Comparison of ENCODE assay signal across 20 cellular contexts in genomic region chr20:35750611-35751010, GRCh38. TPM values are rescaled to one million over a fixed set of nuclear protein-coding genes. Genes with fewer than 3 reads are reported as not detected.
DNase-seq lines count a peak whose midpoint lies in the region; ATAC-seq, FAIRE-seq and TF ChIP-seq lines count a peak whose summit lies in the region.
"Had no signal": no experiment of that assay in that cellular context is flagged by ENCODE, and none has a peak within 500 bp of the region (broad histone marks: within the 10 kb centered on the region; RNA-seq: fewer than 3 reads in every experiment).

No MANE protein-coding gene starts in this region.

- H3K27me3 Mint-ChIP-seq in T-cell = no peaks in the 10 kb centered on the region
- H3K27me3 Mint-ChIP-seq: CD4-positive, alpha-beta memory T cell had no signal

- TF ChIP-seq EP300 in A549 (IDR thresholded peaks at IDR 0.05) (no peak), neural cell (conservative IDR thresholded peaks at IDR 0.05; ENCODE audit: poor library complexity, severe bottlenecking) (peak; percentile 39)

- no peak overlapping the region for H2BK20ac ChIP-seq in IMR-90 (ENCODE audit: low read depth, low read length)

- H3K27ac Mint-ChIP-seq in T-cell = no peak overlapping the region
- H3K27ac Mint-ChIP-seq: CD4-positive, alpha-beta memory T cell had no signal

- H3K36me3 ChIP-seq in IMR-90 (ENCODE audit: control insufficient read depth, insufficient read depth, low read length) = no peaks in the 10 kb centered on the region
- no peaks in the 10 kb centered on the region for H3K36me3 ChIP-seq in neural cell (ENCODE audit: insufficient read depth, low read length)

- 44% methylated on average over 2 of the region's 2 CpGs for WGBS in A549 (ENCODE audit: missing lambda C conversion rate)
- 22% methylated on average over 1 of the region's 2 CpGs; no CpG with 5 or more reads in 1 of the 2 experiments for WGBS in IMR-90 (ENCODE audit: extremely low coverage in 2 of 2, insufficient read length in 1 of 2), 2 experiments

- no peak for TF ChIP-seq CTCF in A549 (IDR thresholded peaks at IDR 0.05)
- no peak for TF ChIP-seq CTCF in IMR-90 (conservative IDR thresholded peaks at IDR 0.05; ENCODE audit: low read depth, low read length)
- TF ChIP-seq CTCF in neural cell (IDR thresholded peaks at IDR 0.05; ENCODE audit: poor library complexity, severe bottlenecking) = no peak

- no peaks in the 10 kb centered on the region for H3K4me1 Mint-ChIP-seq in T-cell
- H3K4me1 Mint-ChIP-seq: CD4-positive, alpha-beta memory T cell had no signal

- ATAC-seq in A549 (no peak), IMR-90 (ENCODE audit: low read depth) (no peak), T-cell (replicated peaks in 1 of 4) (no peak), HG02571 (IDR thresholded peaks at IDR 0.05; ENCODE audit: unreplicated experiment) (no peak)
- ATAC-seq: GM12878 had no signal

- H4K8ac ChIP-seq in IMR-90 (ENCODE audit: low read depth in 2 of 2, low read length in 2 of 2) = no peak overlapping the region

- no peak overlapping the region for H3K4me2 ChIP-seq in A549
- no peak overlapping the region for H3K4me2 ChIP-seq in IMR-90 (ENCODE audit: low read depth, low read length)
- no peak overlapping the region for H3K4me2 ChIP-seq in neural cell (ENCODE audit: low read length)

- TF ChIP-seq RAD21 in A549 (conservative IDR thresholded peaks at IDR 0.05 in 1 of 2, IDR thresholded peaks at IDR 0.05 in 1 of 2) (no peak), IMR-90 (IDR thresholded peaks at IDR 0.05; ENCODE audit: low read length) (no peak), neural cell (conservative IDR thresholded peaks at IDR 0.05) (no peak)

- TF ChIP-seq POLR2A in A549 (IDR thresholded peaks at IDR 0.05; ENCODE audit: low read length) = no peak
- no peak for TF ChIP-seq POLR2A in IMR-90 (IDR thresholded peaks at IDR 0.05; ENCODE audit: low read depth, low read length)

- no peak overlapping the region for H4K5ac ChIP-seq in IMR-90 (ENCODE audit: low read depth, low read length)

- no peak overlapping the region for H2BK120ac ChIP-seq in IMR-90 (ENCODE audit: low read depth, low read length)

- H3K18ac ChIP-seq in IMR-90 (ENCODE audit: low read depth, low read length) = no peak overlapping the region

- BruUV-seq in IMR-90 (replicated peaks; lab: Mats Ljungman, UMichigan) = no TSS peak

- FAIRE-seq in A549 (lab: Jason Lieb, UNC) = no peak
- FAIRE-seq: GM12878, GM19239, H1 had no signal

- H3K9me1 ChIP-seq in IMR-90 (ENCODE audit: insufficient read depth, low read length) = peaks cover 4% of the 10 kb centered on the region

- H2BK5ac ChIP-seq in IMR-90 (ENCODE audit: low read depth, low read length, poor library complexity, severe bottlenecking) = no peak overlapping the region

- no peak overlapping the region for H2AK5ac ChIP-seq in IMR-90 (ENCODE audit: low read depth, low read length)

- H3K4me3 ChIP-seq in A549 = no peak overlapping the region
- no peak overlapping the region for H3K4me3 ChIP-seq in IMR-90 (ENCODE audit: insufficient read depth, low read depth, low read length)
- no peak overlapping the region for H3K4me3 ChIP-seq in neural cell (ENCODE audit: low read length)
- H3K4me3 ChIP-seq: GM12878, GM23248 had no signal

- H3K79me1 ChIP-seq in IMR-90 (ENCODE audit: low read depth in 1 of 2, low read length in 2 of 2) = no peaks in the 10 kb centered on the region

- H3K36me3 Mint-ChIP-seq in T-cell = no peaks in the 10 kb centered on the region
- H3K36me3 Mint-ChIP-seq: CD4-positive, alpha-beta memory T cell had no signal

- H3K27ac ChIP-seq in A549 = no peak overlapping the region
- no peak overlapping the region for H3K27ac ChIP-seq in IMR-90 (ENCODE audit: insufficient read depth, low read length)
- peak overlapping the region; percentile 32 for H3K27ac ChIP-seq in neural cell (ENCODE audit: low read length)
- H3K27ac ChIP-seq: GM23248 had no signal

- DNase-seq in A549 (ENCODE audit: low read depth in 1 of 2, low spot score in 1 of 2) (no peak), IMR-90 (no peak), SK-MEL-5 (ENCODE audit: low read depth, low spot score) (peak; percentile 60), germinal center (ENCODE audit: low spot score) (no peak), T-cell (no peak)
- DNase-seq: 8988T; C1 segment of cervical spinal cord; Caco-2; CD4-positive, alpha-beta memory T cell; DMS79; EL; GDM1; GM23248; H7; HCEC 1CT had no signal

- no peaks in the 10 kb centered on the region for H3F3A ChIP-seq in neural cell (ENCODE audit: insufficient read depth, low read length, poor library complexity, severe bottlenecking)

- no peak overlapping the region for H3K4ac ChIP-seq in IMR-90 (ENCODE audit: low read depth, low read length)

- H3K79me2 ChIP-seq in neural cell (replicated peaks; ENCODE audit: insufficient read depth, low read length) = no peaks in the 10 kb centered on the region

- no peaks in the 10 kb centered on the region for H3K9me3 ChIP-seq in A549
- H3K9me3 ChIP-seq in IMR-90 (ENCODE audit: control insufficient read depth, insufficient read depth, low read length) = no peaks in the 10 kb centered on the region
- H3K9me3 ChIP-seq in neural cell (ENCODE audit: low read length) = no peaks in the 10 kb centered on the region
- H3K9me3 ChIP-seq: Caco-2 had no signal

- in situ Hi-C loops in IMR-90 (cut with MboI; ENCODE audit: low sequenced_read_pairs) = loop anchor here (25.0 kb wide), 1 partner anchor 387 kb away; no protein-coding TSS in a partner anchor
- in situ Hi-C loops in SK-MEL-5 (cut with HindIII; ENCODE audit: low pct_unique_long_range_greater_than_20kb, low sequenced_read_pairs) = no loop called here

- no peak overlapping the region for H2AK9ac ChIP-seq in IMR-90 (replicated peaks; ENCODE audit: low read depth, low read length, poor library complexity)

- H2AFZ ChIP-seq in IMR-90 (replicated peaks; ENCODE audit: low read length, poor library complexity) (no peak overlapping the region), neural cell (ENCODE audit: low read depth, low read length) (peak overlapping the region; percentile 66)
- H2AFZ ChIP-seq: GM23248 had no signal

- dilution Hi-C loops in IMR-90 (cut with HindIII; ENCODE audit: low sequenced_read_pairs, unreplicated experiment) = no loop called here

- H4K91ac ChIP-seq in IMR-90 (ENCODE audit: insufficient read depth, low read depth, low read length) = no peak overlapping the region

- no peaks in the 10 kb centered on the region for H3K9me2 ChIP-seq in neural cell (ENCODE audit: insufficient read depth, low read length)

- intact Hi-C loops in IMR-90 (cut with micrococcal nuclease) = loop anchor here (5.0 kb wide), 1 partner anchor 72 kb away; no protein-coding TSS in a partner anchor

- H4K20me1 ChIP-seq in IMR-90 (ENCODE audit: insufficient read depth, low read length) (no peaks in the 10 kb centered on the region), neural cell (ENCODE audit: insufficient read depth) (no peaks in the 10 kb centered on the region)

- no peak overlapping the region for H2BK15ac ChIP-seq in IMR-90 (ENCODE audit: low read depth, low read length)

- H3K14ac ChIP-seq in IMR-90 (replicated peaks; ENCODE audit: low read depth, low read length) = no peak overlapping the region

- no peak overlapping the region for H3K4me3 Mint-ChIP-seq in T-cell
- H3K4me3 Mint-ChIP-seq: CD4-positive, alpha-beta memory T cell had no signal

- H3K9ac ChIP-seq in IMR-90 (ENCODE audit: low read depth, low read length) = no peak overlapping the region
- H3K9ac ChIP-seq in neural cell (ENCODE audit: low read length) = peak overlapping the region; percentile 0
- H3K9ac ChIP-seq: GM23248 had no signal

- no peak overlapping the region for H3K23ac ChIP-seq in IMR-90 (ENCODE audit: low read depth, low read length)

- POLR2A ChIA-PET in A549 (lab: Yijun Ruan, JAX) (interaction anchor here (1.6 kb wide), 1 partner anchor 8 kb away, joined by 4 read pairs; the partner anchor contains the start of gene RBM39), IMR-90 (lab: Charles Lee; ENCODE audit: unreplicated experiment) (no interaction called here), T-cell (lab: Charles Lee) (interaction anchor here in 1 of 2 donors (0.6 kb wide), 1 partner anchor 201 kb away, joined by 6 read pairs; no protein-coding TSS in a partner anchor)

- no peak overlapping the region for H3K56ac ChIP-seq in IMR-90 (ENCODE audit: extremely low read depth, insufficient read depth, low read length)

- CTCF ChIA-PET in A549 (lab: Yijun Ruan, JAX) = interaction anchor here (1.7 kb wide), 2 partner anchors 9 to 134 kb away, joined by 4 to 7 read pairs; partner anchors contain the start of gene RBM39
- CTCF ChIA-PET in IMR-90 (lab: Yijun Ruan, JAX) = no interaction called here
- CTCF ChIA-PET in T-cell (lab: Charles Lee) = interaction anchor here (0.6 to 0.7 kb wide), 2 partner anchors 8 to 9 kb away, joined by 3 to 4 read pairs; partner anchors contain the start of gene RBM39 (in 1 of the 2)

- H3K27me3 ChIP-seq in IMR-90 (ENCODE audit: control insufficient read depth, insufficient read depth, low read length) (peaks cover 17% of the 10 kb centered on the region), neural cell (ENCODE audit: insufficient read depth, low read depth, low read length) (no peaks in the 10 kb centered on the region)

- no peaks in the 10 kb centered on the region for H3K9me3 Mint-ChIP-seq in T-cell
- H3K9me3 Mint-ChIP-seq: CD4-positive, alpha-beta memory T cell had no signal

- H3K4me1 ChIP-seq in A549 (peaks cover 8% of the 10 kb centered on the region; the same call in 1 of the 3 replicates), IMR-90 (ENCODE audit: control insufficient read depth, insufficient read depth, low read length) (peaks cover 3% of the 10 kb centered on the region; the same call in 1 of the 2 replicates)
- H3K4me1 ChIP-seq: Caco-2 had no signal

RNA-seq across cellular contexts. Expression of gene RBM39, which starts 8.6 kb away (rescaled TPM):
- polyA plus RNA-seq in A549 (2011; rRNA removed) (127 and 264 TPM in 2 replicates), A549 (2017; fragmentation: RNase III; extraction: RNeasy Plus Mini Kit Qiagen cat#74134 plus additional on column Dnase treatment) (199 to 212 TPM (median 201 TPM) in 3 replicates), IMR-90 (2012; rRNA removed) (74.3 and 106 TPM in 2 replicates), neural cell (750 and 839 TPM in 2 replicates)
- polyA plus RNA-seq in A549 (2012; cell fraction: cytosol; rRNA removed) = 38.9 and 39.1 TPM in 2 replicates
- polyA plus RNA-seq in A549 (2012; cell fraction: nucleus; rRNA removed) = 84.4 and 148 TPM in 2 replicates
- 104 and 116 TPM in 2 replicates for polyA minus RNA-seq in A549 (2011; rRNA and poly(A)+ RNA removed)
- total RNA-seq in IMR-90 (2012; rRNA removed) (166 and 280 TPM in 2 replicates), T-cell (100 to 1,000 TPM; 482 to 966 (median 536) TPM)
- 15.4 and 18.4 TPM in 2 replicates for polyA plus RNA-seq in IMR-90 (2012; cell fraction: cytosol; rRNA removed)
- polyA plus RNA-seq in IMR-90 (2012; cell fraction: nucleus; rRNA removed; ENCODE audit: low replicate concordance) = 124 and 726 TPM in 2 replicates
- total RNA-seq in SK-MEL-5 (2014; rRNA removed; shearing (Covaris generic)) = 286 and 303 TPM in 2 replicates
- 106 and 124 TPM in 2 replicates for polyA plus RNA-seq in SK-MEL-5 (2015; cell fraction: cytosol; rRNA removed)
- polyA plus RNA-seq in SK-MEL-5 (2015; cell fraction: nucleus; rRNA removed) = 2,137 and 2,317 TPM in 2 replicates
- 567 and 581 TPM in 2 replicates for polyA minus RNA-seq in neural cell

RNA-seq across cellular contexts. Expression of gene PHF20, which starts 21.2 kb away (rescaled TPM):
- polyA plus RNA-seq in A549 (2011; rRNA removed) (27.9 and 32.8 TPM in 2 replicates), A549 (2017; fragmentation: RNase III; extraction: RNeasy Plus Mini Kit Qiagen cat#74134 plus additional on column Dnase treatment) (23.8 to 24.9 TPM (median 24.0 TPM) in 3 replicates), IMR-90 (2012; rRNA removed) (22.5 and 23.6 TPM in 2 replicates), neural cell (49.2 and 54.8 TPM in 2 replicates)
- polyA plus RNA-seq in A549 (2012; cell fraction: cytosol; rRNA removed) = 18.6 and 19.1 TPM in 2 replicates
- polyA plus RNA-seq in A549 (2012; cell fraction: nucleus; rRNA removed) = 19.9 and 33.1 TPM in 2 replicates
- polyA minus RNA-seq in A549 (2011; rRNA and poly(A)+ RNA removed) = 30.8 and 40.1 TPM in 2 replicates
- total RNA-seq in IMR-90 (2012; rRNA removed) (22.0 and 30.3 TPM in 2 replicates), T-cell (100 to 1,000 TPM in 2 of 5 donors, 10 to 100 TPM in 3; 67.8 to 174 (median 68.9) TPM)
- 19.8 and 29.5 TPM in 2 replicates for polyA plus RNA-seq in IMR-90 (2012; cell fraction: cytosol; rRNA removed)
- 13.4 and 14.4 TPM in 2 replicates for polyA plus RNA-seq in IMR-90 (2012; cell fraction: nucleus; rRNA removed; ENCODE audit: low replicate concordance)
- total RNA-seq in SK-MEL-5 (2014; rRNA removed; shearing (Covaris generic)) = 44.4 and 44.6 TPM in 2 replicates
- 25.7 and 35.4 TPM in 2 replicates for polyA plus RNA-seq in SK-MEL-5 (2015; cell fraction: cytosol; rRNA removed)
- polyA plus RNA-seq in SK-MEL-5 (2015; cell fraction: nucleus; rRNA removed) = 21.2 and 26.9 TPM in 2 replicates
- polyA minus RNA-seq in neural cell = 44.1 and 54.4 TPM in 2 replicates

RNA-seq across cellular contexts. Expression of gene ROMO1, which starts 51.4 kb away (rescaled TPM):
- polyA plus RNA-seq in A549 (2011; rRNA removed) (201 and 204 TPM in 2 replicates), A549 (2017; fragmentation: RNase III; extraction: RNeasy Plus Mini Kit Qiagen cat#74134 plus additional on column Dnase treatment) (365 to 430 TPM (median 425 TPM) in 3 replicates), IMR-90 (2012; rRNA removed) (555 and 601 TPM in 2 replicates), neural cell (514 and 557 TPM in 2 replicates)
- 974 and 1,231 TPM in 2 replicates for polyA plus RNA-seq in A549 (2012; cell fraction: cytosol; rRNA removed)
- 655 and 1,009 TPM in 2 replicates for polyA plus RNA-seq in A549 (2012; cell fraction: nucleus; rRNA removed)
- 20.8 and 23.3 TPM in 2 replicates for polyA minus RNA-seq in A549 (2011; rRNA and poly(A)+ RNA removed)
- total RNA-seq in IMR-90 (2012; rRNA removed) (223 and 397 TPM in 2 replicates), T-cell (10 to 100 TPM; 38.4 to 79.7 (median 62.5) TPM)
- polyA plus RNA-seq in IMR-90 (2012; cell fraction: cytosol; rRNA removed) = 1,487 and 2,019 TPM in 2 replicates
- polyA plus RNA-seq in IMR-90 (2012; cell fraction: nucleus; rRNA removed; ENCODE audit: low replicate concordance) = 350 and 360 TPM in 2 replicates
- total RNA-seq in SK-MEL-5 (2014; rRNA removed; shearing (Covaris generic)) = 250 and 273 TPM in 2 replicates
- polyA plus RNA-seq in SK-MEL-5 (2015; cell fraction: cytosol; rRNA removed) = 266 and 409 TPM in 2 replicates
- polyA plus RNA-seq in SK-MEL-5 (2015; cell fraction: nucleus; rRNA removed) = 52.0 and 84.7 TPM in 2 replicates
- 60.4 and 67.0 TPM in 2 replicates for polyA minus RNA-seq in neural cell

RNA-seq across cellular contexts. Expression of gene NFS1, which starts 51.5 kb away (rescaled TPM):
- polyA plus RNA-seq in A549 (2011; rRNA removed) (50.5 and 72.0 TPM in 2 replicates), A549 (2017; fragmentation: RNase III; extraction: RNeasy Plus Mini Kit Qiagen cat#74134 plus additional on column Dnase treatment) (39.2 to 44.0 TPM (median 39.5 TPM) in 3 replicates), IMR-90 (2012; rRNA removed) (31.4 and 35.6 TPM in 2 replicates), neural cell (55.2 and 67.0 TPM in 2 replicates)
- polyA plus RNA-seq in A549 (2012; cell fraction: cytosol; rRNA removed) = 69.8 and 103 TPM in 2 replicates
- 47.8 and 55.9 TPM in 2 replicates for polyA plus RNA-seq in A549 (2012; cell fraction: nucleus; rRNA removed)
- polyA minus RNA-seq in A549 (2011; rRNA and poly(A)+ RNA removed) = 29.8 and 35.3 TPM in 2 replicates
- total RNA-seq in IMR-90 (2012; rRNA removed) (11.4 and 16.5 TPM in 2 replicates), T-cell (10 to 100 TPM; 17.7 to 33.5 (median 31.2) TPM)
- 29.4 and 47.8 TPM in 2 replicates for polyA plus RNA-seq in IMR-90 (2012; cell fraction: cytosol; rRNA removed)
- polyA plus RNA-seq in IMR-90 (2012; cell fraction: nucleus; rRNA removed; ENCODE audit: low replicate concordance) = 35.0 and 47.5 TPM in 2 replicates
- 66.1 and 78.1 TPM in 2 replicates for total RNA-seq in SK-MEL-5 (2014; rRNA removed; shearing (Covaris generic))
- 89.8 and 99.8 TPM in 2 replicates for polyA plus RNA-seq in SK-MEL-5 (2015; cell fraction: cytosol; rRNA removed)
- 42.9 and 79.4 TPM in 2 replicates for polyA plus RNA-seq in SK-MEL-5 (2015; cell fraction: nucleus; rRNA removed)
- 44.9 and 50.4 TPM in 2 replicates for polyA minus RNA-seq in neural cell
